12 cellular contexts compared by ENCODE assay signal in the genomic region with DNA sequence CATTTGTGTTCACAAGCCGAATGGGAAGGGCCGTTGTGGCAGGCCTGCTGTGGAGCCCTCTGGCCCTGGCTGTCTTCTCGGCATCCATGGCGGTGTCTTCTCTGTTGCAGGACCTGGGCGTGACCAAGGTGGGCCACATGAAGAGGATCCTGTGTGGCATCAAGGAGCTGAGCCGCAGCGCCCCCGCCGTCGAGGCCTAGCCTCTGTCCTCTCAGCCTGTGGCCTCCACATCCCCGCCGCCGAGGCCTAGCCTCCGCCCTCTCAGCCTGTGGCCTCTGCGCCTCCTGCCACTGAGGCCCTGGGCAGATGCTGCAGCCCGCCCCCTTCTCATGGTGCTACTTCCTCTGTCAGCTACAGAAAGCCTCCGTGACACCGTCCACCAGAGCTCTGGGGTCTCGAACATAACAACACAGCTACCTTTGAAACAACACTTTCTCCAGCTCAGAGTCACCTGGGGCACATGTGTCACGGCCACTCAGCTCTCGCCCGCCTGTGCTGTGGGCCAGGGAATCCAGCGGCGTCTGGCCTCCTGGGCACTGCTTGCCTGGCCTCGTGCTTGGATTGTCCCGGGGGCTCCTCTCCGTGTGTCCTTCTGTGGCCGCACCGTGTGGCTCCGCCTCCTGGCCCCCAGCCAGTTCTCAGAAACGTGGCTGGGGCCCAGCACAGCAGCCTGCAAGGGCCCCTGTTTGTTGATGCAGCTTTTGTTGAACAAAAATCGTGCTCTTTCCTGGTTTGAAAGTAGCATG.
DNase-seq lines count a peak whose midpoint lies in the region; ATAC-seq and TF ChIP-seq lines count a peak whose summit lies in the region.
"Had no signal": no experiment of that assay in that cellular context is flagged by ENCODE, and none has a peak within 500 bp of the region (broad histone marks: within the 10 kb centered on the region; RNA-seq: fewer than 3 reads in every experiment).

No MANE protein-coding gene starts in this region.

- TF ChIP-seq CTCF in hepatocyte (IDR thresholded peaks at IDR 0.05; ENCODE audit: poor library complexity) (no peak), psoas muscle (IDR thresholded peaks at IDR 0.05) (no peak)

- H3K9me3 ChIP-seq in hepatocyte (ENCODE audit: low read depth) (no peaks in the 10 kb centered on the region), psoas muscle (no peaks in the 10 kb centered on the region)

- H2AFZ ChIP-seq in hepatocyte = no peak overlapping the region

- intact Hi-C loops in psoas muscle (cut with DNase I) = no loop called here

- no peaks in the 10 kb centered on the region for H4K20me1 ChIP-seq in hepatocyte (ENCODE audit: insufficient read depth, poor library complexity, severe bottlenecking)

- H3K4me1 ChIP-seq in hepatocyte (ENCODE audit: insufficient read depth) (no peaks in the 10 kb centered on the region), psoas muscle (peaks cover 8% of the 10 kb centered on the region)

- no peaks in the 10 kb centered on the region for H3K79me2 ChIP-seq in hepatocyte

- H3K9me2 ChIP-seq in hepatocyte (replicated peaks; ENCODE audit: insufficient read depth) = no peaks in the 10 kb centered on the region

- no peaks in the 10 kb centered on the region for H3K36me3 ChIP-seq in hepatocyte (replicated peaks; ENCODE audit: insufficient read depth, low read depth)
- peaks cover 10 to 96% of the 10 kb centered on the region in 2 donors for H3K36me3 ChIP-seq in psoas muscle (ENCODE audit: insufficient read depth in 1 of 2, low read depth in 1 of 2)

- no peak overlapping the region for H3K27ac ChIP-seq in hepatocyte
- H3K27ac ChIP-seq in psoas muscle = peak overlapping the region; percentile 76

- ATAC-seq in psoas muscle (peak; percentile 27 to 53 (median 44)), HG03045 (IDR thresholded peaks at IDR 0.05; ENCODE audit: unreplicated experiment) (no peak), HG03565 (IDR thresholded peaks at IDR 0.05; ENCODE audit: unreplicated experiment) (no peak)

- H3K4me3 ChIP-seq in hepatocyte (no peak overlapping the region), psoas muscle (no peak overlapping the region)

- H3K27me3 ChIP-seq in hepatocyte (no peaks in the 10 kb centered on the region), psoas muscle (ENCODE audit: insufficient read depth in 3 of 3, low read length in 2 of 3) (no peaks in the 10 kb centered on the region)

- 89% methylated on average over 32 of the region's 32 CpGs for WGBS in hepatocyte (ENCODE audit: low lambda C conversion rate, missing lambda C conversion rate)
- WGBS in psoas muscle, 3 donors = 53 to 63% (median 55%) methylated on average over 32 of the region's 32 CpGs

- H3K4me2 ChIP-seq in hepatocyte = peak overlapping the region; percentile 4

- DNase-seq in C1 segment of cervical spinal cord (lab: John Stamatoyannopoulos, UW) = peak in 11 of 14 donors; percentile 56 to 87 (median 74)
- peak in 30 of 56 donors; percentile 41 to 79 (median 68) for DNase-seq in amygdala (lab: John Stamatoyannopoulos, UW)
- no peak for DNase-seq in hepatocyte (ENCODE audit: low spot score)
- DNase-seq in psoas muscle = peak; percentile 61 to 81
- no peak for DNase-seq in CD1c-positive myeloid dendritic cell (ENCODE audit: extremely low spot score)
- DNase-seq in NCI-H526 treated with DMSO at 0.1 percent for 48 hours (lab: John Stamatoyannopoulos, UW) = no peak
- DNase-seq: cerebellar nuclear complex; H9; stimulated activated CD4-positive, alpha-beta T cell treated with anti-CD3 and anti-CD28 coated beads, Interleukin-4, amount 100 ng/mL, for 24 hours; T-helper 2 cell had no signal

Comparison
In these comparisons a context has a peak if more than half of its experiments do, and no peak if none do; other contexts are left out.
1. DNase-seq: peak in C1 segment of cervical spinal cord (11 of 14), amygdala (30 of 56) and psoas muscle (2 of 2); none in hepatocyte (single experiment), CD1c-positive myeloid dendritic cell (single experiment) and NCI-H526 treated with DMSO at 0.1 percent for 48 hours (single experiment).
2. ATAC-seq: peak in psoas muscle (4 of 4); none in HG03045 (single experiment) and HG03565 (single experiment).